Comparison of ENCODE assay signal across 9 cellular contexts in genomic region chr5:9924614-9925013, GRCh38.
A peak's percentile ranks its signal among the peaks of the same experiment; 100 is the strongest.
DNase-seq lines count a peak whose midpoint lies in the region; ATAC-seq and TF ChIP-seq lines count a peak whose summit lies in the region.
"Had no signal": no experiment of that assay in that cellular context is flagged by ENCODE, and none has a peak within 500 bp of the region (broad histone marks: within the 10 kb centered on the region; RNA-seq: fewer than 3 reads in every experiment).

No MANE protein-coding gene starts in this region.

- 58 to 78% methylated on average over 2 of the region's 2 CpGs for WGBS in mesodermal cell (ENCODE audit: insufficient coverage in 2 of 2), 2 experiments

- peak overlapping the region; percentile 59 for H3K27ac ChIP-seq in mesodermal cell (ENCODE audit: low read depth, low read length, severe bottlenecking)

- no peak overlapping the region for H3K4me3 ChIP-seq in mesodermal cell (ENCODE audit: extremely low read depth, insufficient read depth, low read length, poor library complexity, severe bottlenecking)

- TF ChIP-seq POLR2A in GM18505 (IDR thresholded peaks at IDR 0.05; ENCODE audit: borderline replicate concordance, extremely low read depth, insufficient read depth, insufficient read length), result no peak

- peaks cover 28% of the 10 kb centered on the region for H3K4me1 ChIP-seq in mesodermal cell (ENCODE audit: control insufficient read depth, insufficient read depth, low read length, poor library complexity, severe bottlenecking)

- ATAC-seq in GM18505 (IDR thresholded peaks at IDR 0.05; ENCODE audit: unreplicated experiment) (peak; percentile 93), HG03103 (IDR thresholded peaks at IDR 0.05; ENCODE audit: low read depth, unreplicated experiment) (peak; percentile 84), SK-N-SH treated with all-trans-retinoic acid at 6 μM for 48 hours (peak; percentile 80)
- ATAC-seq: stimulated activated naive CD8-positive, alpha-beta T cell treated with anti-CD3 and anti-CD28 coated beads, Interleukin-15, amount 100 ng/mL, for 72 hours had no signal

- DNase-seq in stimulated activated CD4-positive, alpha-beta T cell treated with anti-CD3 and anti-CD28 coated beads, Interleukin-1b, Interleukin-23, amount 100 ng/mL, for 48 hours, result no peak
- no peak for DNase-seq in NK-92 treated with Interleukin-12 subunit alpha and Interleukin-12 subunit beta, amount 100 ng/mL, for 24 hours (lab: John Stamatoyannopoulos, UW)
- DNase-seq in islet precursor cell (no peak), midbrain (lab: John Stamatoyannopoulos, UW) (no peak)
- DNase-seq: stimulated activated naive CD8-positive, alpha-beta T cell treated with anti-CD3 and anti-CD28 coated beads, Interleukin-15, amount 100 ng/mL, for 72 hours had no signal

- no peaks in the 10 kb centered on the region for H3K36me3 ChIP-seq in mesodermal cell (ENCODE audit: control insufficient read depth, insufficient read depth, low read length)

- H3K9me3 ChIP-seq in mesodermal cell (ENCODE audit: control insufficient read depth, low read length), result peaks cover 18% of the 10 kb centered on the region

TF ChIP-seq in SK-N-SH treated with all-trans-retinoic acid at 6 μM for 48 hours, 23 proteins besides CTCF, POLR2A, EP300 and RAD21:
- no peak for TF ChIP-seq SNAI2 (CRISPR knock-in tag; IDR thresholded peaks at IDR 0.05)
- no peak for TF ChIP-seq ZNF8 (CRISPR knock-in tag; IDR thresholded peaks at IDR 0.05)
- TF ChIP-seq ARNTL (CRISPR knock-in tag; IDR thresholded peaks at IDR 0.05; ENCODE audit: borderline replicate concordance, low read depth), result no peak
- TF ChIP-seq ZC3H10 (CRISPR knock-in tag; IDR thresholded peaks at IDR 0.05), result no peak
- no peak for TF ChIP-seq ZNF70 (CRISPR knock-in tag; IDR thresholded peaks at IDR 0.05)
- no peak for TF ChIP-seq BACH2 (CRISPR knock-in tag; IDR thresholded peaks at IDR 0.05; ENCODE audit: borderline replicate concordance)
- TF ChIP-seq ZFP3 (CRISPR knock-in tag; IDR thresholded peaks at IDR 0.05), result no peak
- TF ChIP-seq TSHZ2 (CRISPR knock-in tag; IDR thresholded peaks at IDR 0.05), result no peak
- no peak for TF ChIP-seq CSDC2 (CRISPR knock-in tag; IDR thresholded peaks at IDR 0.05)
